Comparison of ENCODE assay signal across 8 cellular contexts in the genomic region with DNA sequence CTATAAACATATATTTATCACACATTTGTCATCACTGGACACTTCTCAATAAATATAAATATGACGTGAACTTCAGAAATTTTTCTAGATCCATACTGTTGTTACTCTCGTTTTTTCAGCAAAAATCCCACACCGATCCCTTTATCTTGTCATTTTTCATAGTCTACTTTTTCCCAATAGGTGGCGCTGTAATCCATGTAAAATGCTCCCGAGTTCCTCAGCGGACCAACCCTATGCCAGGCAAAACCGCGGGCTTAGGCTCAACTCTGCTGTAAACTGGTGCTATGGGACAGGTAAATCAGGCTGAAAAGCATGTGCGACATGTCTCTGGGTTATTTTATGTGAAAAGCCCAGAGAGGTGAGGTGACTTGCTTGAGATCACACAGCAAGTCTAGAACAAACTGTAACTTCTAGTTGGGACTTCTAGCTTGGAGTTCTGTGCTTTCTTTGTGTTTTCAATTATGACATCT.
A peak's percentile ranks its signal among the peaks of the same experiment; 100 is the strongest.
DNase-seq lines count a peak whose midpoint lies in the region; ATAC-seq and TF ChIP-seq lines count a peak whose summit lies in the region.

No MANE protein-coding gene starts in this region.

- DNase-seq in activated T-cell treated with anti-CD3 and anti-CD28 coated beads, Interleukin-2, amount 50 U/mL, for 48 hours = peak; percentile 28 to 31
- DNase-seq in activated T-cell treated with anti-CD3 and anti-CD28 coated beads, Interleukin-2, amount 50 U/mL, for 1 hour = no peak
- DNase-seq in NCI-H1092 treated with DMSO at 0.1 percent for 48 hours (lab: John Stamatoyannopoulos, UW) (peak; percentile 61), fibroblast of lung (ENCODE audit: low read depth in 2 of 2) (peak; percentile 50 to 55), naive B cell (peak; percentile 68)

- ATAC-seq in naive B cell (ENCODE audit: low read depth in 2 of 2) = peak; percentile 76 to 80
- ATAC-seq in HG03571 (IDR thresholded peaks at IDR 0.05; ENCODE audit: unreplicated experiment) = no peak

- H4K20me1 ChIP-seq in SU-DHL-6 (ENCODE audit: low read depth, low read length) = no peaks in the 10 kb centered on the region
- no peaks in the 10 kb centered on the region for H4K20me1 ChIP-seq in fibroblast of lung (ENCODE audit: control insufficient read depth, extremely low read depth, insufficient read depth, low read length)

- CTCF ChIA-PET in HEK293 (lab: Yijun Ruan, JAX) = interaction anchor here (0.6 to 1.8 kb wide), 20 partner anchors 8 to 785 kb away, joined by 3 to 10 read pairs (median 4); partner anchors contain the start of gene COBLL1

- H3K4me2 ChIP-seq in SU-DHL-6 (ENCODE audit: low read depth, low read length, poor library complexity, severe bottlenecking) (no peak overlapping the region), fibroblast of lung (ENCODE audit: extremely low read depth, insufficient read depth, low read length) (peak overlapping the region; percentile 59)

- H3K9me3 Mint-ChIP-seq in naive B cell = no peaks in the 10 kb centered on the region

- H3K4me3 ChIP-seq in HEK293 (ENCODE audit: low read depth, low read length) (no peak overlapping the region), SU-DHL-6 (ENCODE audit: insufficient read depth, low read length, poor library complexity, severe bottlenecking) (no peak overlapping the region), fibroblast of lung (replicated peaks in 1 of 4; ENCODE audit: control extremely low read depth in 1 of 4, insufficient read depth in 1 of 4, low read depth in 3 of 4, low read length in 4 of 4) (peak overlapping the region in 1 of 4 experiments; percentile 12)

- peaks cover 53 to 58% (median 58%) of the 10 kb centered on the region in 3 donors for H3K4me1 Mint-ChIP-seq in naive B cell

- H3K9me3 ChIP-seq in HEK293 (ENCODE audit: control insufficient read depth, insufficient read depth, low read depth, low read length) (no peaks in the 10 kb centered on the region), SU-DHL-6 (ENCODE audit: insufficient read depth, low read length) (no peaks in the 10 kb centered on the region), fibroblast of lung (ENCODE audit: control insufficient read depth, insufficient read depth, low read depth, low read length) (no peaks in the 10 kb centered on the region)

- no peaks in the 10 kb centered on the region for H3K9me2 ChIP-seq in SU-DHL-6 (replicated peaks; ENCODE audit: insufficient read depth, low read length)

- H3K9ac ChIP-seq in SU-DHL-6 (ENCODE audit: low read length) (no peak overlapping the region), fibroblast of lung (ENCODE audit: insufficient read depth, low read length) (no peak overlapping the region)

- H3K36me3 ChIP-seq in HEK293 (ENCODE audit: control insufficient read depth in 2 of 2, insufficient read depth in 1 of 2, low read length in 2 of 2) (no peaks in the 10 kb centered on the region), SU-DHL-6 (ENCODE audit: low read length) (no peaks in the 10 kb centered on the region), fibroblast of lung (ENCODE audit: control insufficient read depth, insufficient read depth, low read length) (no peaks in the 10 kb centered on the region)

- H2AFZ ChIP-seq in SU-DHL-6 (ENCODE audit: low read depth, low read length, severe bottlenecking) (no peak overlapping the region), fibroblast of lung (ENCODE audit: low read length) (peak overlapping the region; percentile 68)

- peaks cover 6% of the 10 kb centered on the region for H3K4me1 ChIP-seq in HEK293 (ENCODE audit: control insufficient read depth, insufficient read depth, low read length)
- H3K4me1 ChIP-seq in fibroblast of lung (ENCODE audit: control insufficient read depth, extremely low read depth, insufficient read depth, low read length) = peaks cover 6% of the 10 kb centered on the region

- peak overlapping the region in 4 of 6 donors; percentile 17 to 85 (median 60) for H3K27ac Mint-ChIP-seq in naive B cell

- no peaks in the 10 kb centered on the region for H3K79me2 ChIP-seq in SU-DHL-6 (ENCODE audit: insufficient read depth, low read length)
- no peaks in the 10 kb centered on the region for H3K79me2 ChIP-seq in fibroblast of lung (ENCODE audit: control insufficient read depth, insufficient read depth, low read length)

- H3F3A ChIP-seq in SU-DHL-6 (ENCODE audit: insufficient read depth) = no peaks in the 10 kb centered on the region

- no peaks in the 10 kb centered on the region for H3K27me3 Mint-ChIP-seq in naive B cell

- peak overlapping the region in 4 of 8 donors; percentile 23 to 45 (median 40) for H3K4me3 Mint-ChIP-seq in naive B cell

- POLR2A ChIA-PET in HEK293 (lab: Yijun Ruan, JAX) = no interaction called here

- TF ChIP-seq CTCF in HEK293 (tag by site-specific recombination; IDR thresholded peaks at IDR 0.05) (peak; percentile 52; the same call in 1 of the 2 replicates), SU-DHL-6 (IDR thresholded peaks at IDR 0.05; ENCODE audit: insufficient read depth, low read length, poor library complexity, severe bottlenecking) (peak; percentile 67), fibroblast of lung (conservative IDR thresholded peaks at IDR 0.05 in 1 of 2, IDR thresholded peaks at IDR 0.05 in 1 of 2; ENCODE audit: low read depth in 1 of 2, low read length in 2 of 2) (peak; percentile 62 to 71)

- H3K36me3 Mint-ChIP-seq in naive B cell = peaks cover 21 to 24% of the 10 kb centered on the region in 2 donors

- H3K27me3 ChIP-seq in SU-DHL-6 (ENCODE audit: low read length) = no peaks in the 10 kb centered on the region
- no peaks in the 10 kb centered on the region for H3K27me3 ChIP-seq in fibroblast of lung (ENCODE audit: control insufficient read depth, insufficient read depth, low read length)

- no peak overlapping the region for H3K27ac ChIP-seq in HEK293 (ENCODE audit: extremely low read depth, low read depth, low read length)
- no peak overlapping the region for H3K27ac ChIP-seq in SU-DHL-6 (ENCODE audit: low read depth, low read length)
- H3K27ac ChIP-seq in fibroblast of lung (ENCODE audit: insufficient read depth, low read length) = no peak overlapping the region

TF ChIP-seq in HEK293, 187 proteins besides CTCF, POLR2A, EP300 and RAD21:
- TF ChIP-seq ZNF76 (tag by site-specific recombination; IDR thresholded peaks at IDR 0.05; ENCODE audit: borderline replicate concordance, low read depth) = 0 out of 2 replicates have a peak, but pooled peaks have one; percentile 33
- TF ChIP-seq ZNF146 (tag by site-specific recombination; IDR thresholded peaks at IDR 0.05) = 0 out of 2 replicates have a peak, but pooled peaks have one; percentile 7
- TF ChIP-seq ZNF623 (tag by site-specific recombination; IDR thresholded peaks at IDR 0.05) = no peak
- peak; percentile 56 for TF ChIP-seq ZBTB8A (tag by site-specific recombination; IDR thresholded peaks at IDR 0.05)
- peak; percentile 87 for TF ChIP-seq ZNF654 (tag by site-specific recombination; IDR thresholded peaks at IDR 0.05; ENCODE audit: low read depth)
- 0 out of 2 replicates have a peak, but pooled peaks have one; percentile 24 for TF ChIP-seq ZNF366 (tag by site-specific recombination; conservative IDR thresholded peaks at IDR 0.05)
- peak; percentile 99 for TF ChIP-seq ZNF768 (tag by site-specific recombination; IDR thresholded peaks at IDR 0.05)
- TF ChIP-seq, protein P1, sequence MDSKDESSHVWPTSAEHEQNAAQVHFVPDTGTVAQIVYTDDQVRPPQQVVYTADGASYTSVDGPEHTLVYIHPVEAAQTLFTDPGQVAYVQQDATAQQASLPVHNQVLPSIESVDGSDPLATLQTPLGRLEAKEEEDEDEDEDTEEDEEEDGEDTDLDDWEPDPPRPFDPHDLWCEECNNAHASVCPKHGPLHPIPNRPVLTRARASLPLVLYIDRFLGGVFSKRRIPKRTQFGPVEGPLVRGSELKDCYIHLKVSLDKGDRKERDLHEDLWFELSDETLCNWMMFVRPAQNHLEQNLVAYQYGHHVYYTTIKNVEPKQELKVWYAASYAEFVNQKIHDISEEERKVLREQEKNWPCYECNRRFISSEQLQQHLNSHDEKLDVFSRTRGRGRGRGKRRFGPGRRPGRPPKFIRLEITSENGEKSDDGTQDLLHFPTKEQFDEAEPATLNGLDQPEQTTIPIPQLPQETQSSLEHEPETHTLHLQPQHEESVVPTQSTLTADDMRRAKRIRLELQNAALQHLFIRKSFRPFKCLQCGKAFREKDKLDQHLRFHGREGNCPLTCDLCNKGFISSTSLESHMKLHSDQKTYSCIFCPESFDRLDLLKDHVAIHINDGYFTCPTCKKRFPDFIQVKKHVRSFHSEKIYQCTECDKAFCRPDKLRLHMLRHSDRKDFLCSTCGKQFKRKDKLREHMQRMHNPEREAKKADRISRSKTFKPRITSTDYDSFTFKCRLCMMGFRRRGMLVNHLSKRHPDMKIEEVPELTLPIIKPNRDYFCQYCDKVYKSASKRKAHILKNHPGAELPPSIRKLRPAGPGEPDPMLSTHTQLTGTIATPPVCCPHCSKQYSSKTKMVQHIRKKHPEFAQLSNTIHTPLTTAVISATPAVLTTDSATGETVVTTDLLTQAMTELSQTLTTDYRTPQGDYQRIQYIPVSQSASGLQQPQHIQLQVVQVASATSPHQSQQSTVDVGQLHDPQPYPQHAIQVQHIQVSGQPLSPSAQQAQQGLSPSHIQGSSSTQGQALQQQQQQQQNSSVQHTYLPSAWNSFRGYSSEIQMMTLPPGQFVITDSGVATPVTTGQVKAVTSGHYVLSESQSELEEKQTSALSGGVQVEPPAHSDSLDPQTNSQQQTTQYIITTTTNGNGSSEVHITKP (tag by site-specific recombination; IDR thresholded peaks at IDR 0.05) = no peak
- TF ChIP-seq ZNF660 (tag by site-specific recombination; IDR thresholded peaks at IDR 0.05) = 0 out of 2 replicates have a peak, but pooled peaks have one; percentile 37
